26 cellular contexts compared by ENCODE assay signal in genomic region chr6:14786455-14786854, GRCh38.
"Had no signal": no experiment of that assay in that cellular context is flagged by ENCODE, and none has a peak within 500 bp of the region (broad histone marks: within the 10 kb centered on the region; RNA-seq: fewer than 3 reads in every experiment).

No MANE protein-coding gene starts in this region.

- H3K27ac Mint-ChIP-seq: activated T-helper 1 cell treated with anti-CD3 and anti-CD28 coated beads, Interleukin-12 subunit alpha, Interleukin-12 subunit beta, Interleukin-2, Interleukin-4 antibody, amounts not matched to agents 30 ng/mL and 10 ng/mL and 1 ng/mL, durations not matched to agents 14 hours and 24 hours and 36 hours; effector memory CD8-positive, alpha-beta T cell; natural killer cell; stimulated activated naive B cell treated with anti-CD40 and anti-IgM and Interleukin-4, amounts not matched to agents 10 μg/mL and 1 μg/mL and 100 μg/mL, for 72 hours had no signal

- H3K27me3 Mint-ChIP-seq: stimulated activated naive B cell treated with anti-CD40 and anti-IgM and Interleukin-4, amounts not matched to agents 10 μg/mL and 1 μg/mL and 100 μg/mL, for 72 hours had no signal

- H3K4me1 ChIP-seq: heart left ventricle, left ventricle myocardium inferior, thyroid gland, upper lobe of left lung had no signal

- H3K4me3 ChIP-seq: gastroesophageal sphincter, heart left ventricle, left ventricle myocardium inferior, lung, stomach, thyroid gland, upper lobe of left lung, vagina had no signal

- ATAC-seq: effector memory CD8-positive, alpha-beta T cell; gastroesophageal sphincter; heart left ventricle; right cardiac atrium; stimulated activated naive B cell treated with anti-CD40 and anti-IgM and Interleukin-4, amounts not matched to agents 10 μg/mL and 1 μg/mL and 100 μg/mL, for 72 hours had no signal

- H3K9me3 Mint-ChIP-seq: effector memory CD8-positive, alpha-beta T cell; natural killer cell; stimulated activated naive B cell treated with anti-CD40 and anti-IgM and Interleukin-4, amounts not matched to agents 10 μg/mL and 1 μg/mL and 100 μg/mL, for 72 hours had no signal

- H3K36me3 ChIP-seq: gastroesophageal sphincter, heart left ventricle, left ventricle myocardium inferior, stomach, thyroid gland, upper lobe of left lung, vagina had no signal

- H3K27ac ChIP-seq: gastroesophageal sphincter, heart left ventricle, left ventricle myocardium inferior, stomach, thyroid gland, upper lobe of left lung, vagina had no signal

- H3K4me3 Mint-ChIP-seq: activated T-helper 1 cell treated with anti-CD3 and anti-CD28 coated beads, Interleukin-12 subunit alpha, Interleukin-12 subunit beta, Interleukin-2, Interleukin-4 antibody, amounts not matched to agents 30 ng/mL and 10 ng/mL and 1 ng/mL, durations not matched to agents 14 hours and 24 hours and 36 hours; effector memory CD8-positive, alpha-beta T cell; natural killer cell; stimulated activated naive B cell treated with anti-CD40 and anti-IgM and Interleukin-4, amounts not matched to agents 10 μg/mL and 1 μg/mL and 100 μg/mL, for 72 hours had no signal

- H3K36me3 Mint-ChIP-seq: natural killer cell; stimulated activated naive B cell treated with anti-CD40 and anti-IgM and Interleukin-4, amounts not matched to agents 10 μg/mL and 1 μg/mL and 100 μg/mL, for 72 hours had no signal

- H3K27me3 ChIP-seq: gastroesophageal sphincter, heart left ventricle, stomach, thyroid gland, upper lobe of left lung, vagina had no signal

- H3K9me3 ChIP-seq: gastroesophageal sphincter, heart left ventricle, left ventricle myocardium inferior, stomach, thyroid gland, upper lobe of left lung, vagina had no signal

- DNase-seq: activated CD4-positive, alpha-beta T cell treated with anti-CD3 and anti-CD28 coated beads for 1 hour; activated gamma-delta T cell; activated naive CD4-positive, alpha-beta T cell treated with anti-CD3 and anti-CD28 coated beads, Interleukin-2, amount 50 U/mL, for 16 hours; activated T-cell treated with anti-CD3 and anti-CD28 coated beads for 4 hours; amniotic stem cell; caudate nucleus; cortex of kidney; effector memory CD8-positive, alpha-beta T cell; heart left ventricle; hypothalamus; islet precursor cell; left ventricle myocardium inferior; mesendoderm; natural killer cell; posterior cingulate gyrus; right cardiac atrium; stimulated activated CD4-positive, alpha-beta T cell treated with anti-CD3 and anti-CD28 coated beads, Interleukin-15, amount 100 ng/mL, for 24 hours; stimulated activated CD4-positive, alpha-beta T cell treated with anti-CD3 and anti-CD28 coated beads, Interleukin-2, amount 100 ng/mL, for 24 hours; stimulated activated naive B cell treated with anti-CD40 and anti-IgM and Interleukin-4, amounts not matched to agents 10 μg/mL and 1 μg/mL and 100 μg/mL, for 72 hours; stomach; thyroid gland; upper lobe of left lung had no signal
